Comparison of ENCODE assay signal across 11 cellular contexts in genomic region chr10:70354566-70355233, GRCh38. TPM values are rescaled to one million over a fixed set of nuclear protein-coding genes. Genes with fewer than 3 reads are reported as not detected.
DNase-seq lines count a peak whose midpoint lies in the region; ATAC-seq and TF ChIP-seq lines count a peak whose summit lies in the region.
"Had no signal": no experiment of that assay in that cellular context is flagged by ENCODE, and none has a peak within 500 bp of the region (broad histone marks: within the 10 kb centered on the region; RNA-seq: fewer than 3 reads in every experiment).

No MANE protein-coding gene starts in this region.

- peak overlapping the region; percentile 74 for H3K4me2 ChIP-seq in OCI-LY7 (ENCODE audit: low read length)
- peak overlapping the region; percentile 70 for H3K4me2 ChIP-seq in neural progenitor cell

- H4K20me1 ChIP-seq in OCI-LY7 (ENCODE audit: insufficient read depth, low read length) (no peaks in the 10 kb centered on the region), neural progenitor cell (ENCODE audit: low read depth) (peaks cover 67% of the 10 kb centered on the region)

- no peak overlapping the region for H3K4me3 Mint-ChIP-seq in neural progenitor cell

- ATAC-seq in GM21723 (IDR thresholded peaks at IDR 0.05; ENCODE audit: unreplicated experiment) = peak; percentile 39
- no peak for ATAC-seq in HG03097 (IDR thresholded peaks at IDR 0.05; ENCODE audit: low FRiP score, unreplicated experiment)
- ATAC-seq: HCT116, Panc1 had no signal

- no peaks in the 10 kb centered on the region for H3K27me3 ChIP-seq in neural progenitor cell

- H3K9me3 Mint-ChIP-seq in neural progenitor cell = no peaks in the 10 kb centered on the region

- intact Hi-C loops in OCI-LY7 (cut with micrococcal nuclease; ENCODE audit: unreplicated experiment) = no loop called here

- peaks cover 20% of the 10 kb centered on the region for H3F3A ChIP-seq in neural progenitor cell (ENCODE audit: low read depth)

- BruUV-seq in OCI-LY7 (replicated peaks; lab: Mats Ljungman, UMichigan) = no TSS peak

- peak overlapping the region; percentile 72 for H2AFZ ChIP-seq in OCI-LY7 (ENCODE audit: low read length)
- no peak overlapping the region for H2AFZ ChIP-seq in neural progenitor cell (replicated peaks)

- H3K9me3 ChIP-seq in OCI-LY7 (ENCODE audit: low read length) (no peaks in the 10 kb centered on the region), neural progenitor cell (ENCODE audit: low read depth) (no peaks in the 10 kb centered on the region)

- no peak overlapping the region for H3K27ac Mint-ChIP-seq in neural progenitor cell

- peaks cover 26% of the 10 kb centered on the region for H3K4me1 Mint-ChIP-seq in neural progenitor cell

- H3K79me2 ChIP-seq in OCI-LY7 (ENCODE audit: insufficient read depth, low read depth, low read length) (no peaks in the 10 kb centered on the region), neural progenitor cell (ENCODE audit: low read depth) (no peaks in the 10 kb centered on the region)

- H3K4me1 ChIP-seq in OCI-LY7 (ENCODE audit: insufficient read depth, low read length, poor library complexity, severe bottlenecking) (peaks cover 45% of the 10 kb centered on the region), neural progenitor cell (peaks cover 30% of the 10 kb centered on the region)

- H3K9ac ChIP-seq in neural progenitor cell = no peak overlapping the region

- no peak for TF ChIP-seq CTCF in GM12864 (IDR thresholded peaks at IDR 0.05; ENCODE audit: low read depth, low read length, missing control alignments)
- TF ChIP-seq CTCF in OCI-LY7 (conservative IDR thresholded peaks at IDR 0.05; ENCODE audit: low read length) = peak; percentile 30; the same call in 1 of the 2 replicates
- no peak for TF ChIP-seq CTCF in neural progenitor cell (IDR thresholded peaks at IDR 0.05)

- peak overlapping the region; percentile 42; the same call in 1 of the 2 replicates for H3K4me3 ChIP-seq in GM12864 (ENCODE audit: low read depth, low read length)
- H3K4me3 ChIP-seq in OCI-LY7 (ENCODE audit: low read depth, low read length, poor library complexity, severe bottlenecking) = peak overlapping the region; percentile 50
- peak overlapping the region; percentile 10 for H3K4me3 ChIP-seq in neural progenitor cell

- no peaks in the 10 kb centered on the region for H3K36me3 ChIP-seq in OCI-LY7 (ENCODE audit: insufficient read depth, low read length)
- no peaks in the 10 kb centered on the region for H3K36me3 ChIP-seq in neural progenitor cell

- POLR2A ChIA-PET in OCI-LY7 (lab: Charles Lee) = interaction anchor here (0.5 to 2.6 kb wide), 11 partner anchors 9 to 208 kb away, joined by 3 to 9 read pairs (median 5); partner anchors contain the start of genes PPA1 and TYSND1

- H3K27me3 Mint-ChIP-seq in neural progenitor cell (ENCODE audit: insufficient read depth, low read depth) = peaks cover 8% of the 10 kb centered on the region

- H3K9me2 ChIP-seq in OCI-LY7 (ENCODE audit: insufficient read depth, low read length) = no peaks in the 10 kb centered on the region

- no peaks in the 10 kb centered on the region for H3K36me3 Mint-ChIP-seq in neural progenitor cell

- DNase-seq in GM12864 (ENCODE audit: low read depth) = no peak
- no peak for DNase-seq in OCI-LY7 (ENCODE audit: low spot score)
- DNase-seq in neural progenitor cell (ENCODE audit: low spot score) = peak; percentile 41
- DNase-seq in NCI-H2107 treated with DMSO at 0.1 percent for 48 hours (lab: John Stamatoyannopoulos, UW; ENCODE audit: unreplicated experiment) = no peak
- no peak for DNase-seq in foreskin melanocyte
- DNase-seq: cerebellar nuclear complex, NCI-H1694 had no signal

- peak overlapping the region; percentile 32 for H3K27ac ChIP-seq in OCI-LY7 (ENCODE audit: low read depth, low read length, poor library complexity, severe bottlenecking)
- H3K27ac ChIP-seq in neural progenitor cell = no peak overlapping the region

- CTCF ChIA-PET in OCI-LY7 (lab: Charles Lee; ENCODE audit: unreplicated experiment) = interaction anchor here (0.9 to 1.4 kb wide), 3 partner anchors 9 to 133 kb away, joined by 3 to 9 read pairs (median 3); no protein-coding TSS in a partner anchor

RNA-seq across cellular contexts. Expression of gene LRRC20, which starts 27.7 kb away (rescaled TPM):
- total RNA-seq in OCI-LY7 (2014; rRNA removed; shearing (Covaris generic)) = 5.8 and 6.1 TPM in 2 replicates
- 12.2 and 12.8 TPM in 2 replicates for total RNA-seq in OCI-LY7 (2022)
- total RNA-seq in neural progenitor cell (ENCODE audit: low replicate concordance) = 19.0 and 44.9 TPM in 2 replicates

RNA-seq across cellular contexts. Expression of gene EIF4EBP2, which starts 49.2 kb away (rescaled TPM):
- 20.3 and 24.5 TPM in 2 replicates for total RNA-seq in OCI-LY7 (2014; rRNA removed; shearing (Covaris generic))
- total RNA-seq in OCI-LY7 (2022) = 59.8 and 64.4 TPM in 2 replicates
- 110 and 122 TPM in 2 replicates for total RNA-seq in neural progenitor cell (ENCODE audit: low replicate concordance)
